Comparison of ENCODE assay signal across 8 cellular contexts in the genomic region with DNA sequence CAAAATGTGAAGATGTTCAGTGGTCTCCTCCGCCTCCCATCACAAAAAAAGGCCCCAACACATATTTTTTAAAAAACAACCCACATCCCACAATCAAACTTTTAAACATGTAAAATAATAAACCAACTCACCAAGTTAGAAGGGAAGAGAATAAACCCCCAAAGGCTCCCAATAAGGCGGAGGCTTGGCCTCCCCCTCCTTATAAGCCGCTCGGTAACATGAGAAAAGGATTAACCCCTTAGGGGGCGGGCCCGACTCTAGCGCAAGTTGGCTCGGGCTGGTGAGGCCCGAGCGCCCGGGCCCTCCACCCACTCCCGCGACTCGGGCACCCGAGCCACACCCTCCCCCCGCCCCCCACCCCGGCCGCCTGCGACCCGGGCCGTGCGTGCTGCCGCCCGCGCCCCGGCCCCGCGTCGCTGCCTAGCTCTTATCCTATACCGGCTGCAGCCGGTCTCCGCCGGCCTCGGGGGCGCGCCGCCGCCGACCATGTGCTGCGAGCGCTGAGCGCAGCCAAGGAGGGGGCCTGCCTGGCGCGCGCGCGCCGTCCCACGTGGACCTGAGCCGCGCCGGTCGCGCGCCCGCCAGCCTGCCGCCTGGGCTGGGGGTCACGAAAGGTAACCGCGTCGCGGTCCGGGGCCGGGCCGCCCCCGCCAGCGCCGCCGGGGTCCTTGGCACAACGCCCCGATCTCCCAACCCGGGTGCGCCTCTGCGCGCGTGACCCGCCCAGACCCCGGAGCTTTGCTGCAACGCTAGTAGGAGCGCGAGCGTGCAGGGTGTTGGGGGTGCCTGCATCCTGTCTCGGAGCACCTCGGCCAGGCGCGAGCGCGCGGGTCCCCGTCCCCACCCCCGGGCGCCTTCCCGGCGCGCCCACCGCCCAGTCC. TPM values are rescaled to one million over a fixed set of nuclear protein-coding genes. Genes with fewer than 3 reads are reported as not detected.
A peak's percentile ranks its signal among the peaks of the same experiment; 100 is the strongest.
DNase-seq lines count a peak whose midpoint lies in the region; ATAC-seq and TF ChIP-seq lines count a peak whose summit lies in the region.

A gene (plus strand): TSS at position 541 of the 881 bp plus-strand sequence. CDS start 15,999 bp downstream, outside the sequence.
A gene with protein sequence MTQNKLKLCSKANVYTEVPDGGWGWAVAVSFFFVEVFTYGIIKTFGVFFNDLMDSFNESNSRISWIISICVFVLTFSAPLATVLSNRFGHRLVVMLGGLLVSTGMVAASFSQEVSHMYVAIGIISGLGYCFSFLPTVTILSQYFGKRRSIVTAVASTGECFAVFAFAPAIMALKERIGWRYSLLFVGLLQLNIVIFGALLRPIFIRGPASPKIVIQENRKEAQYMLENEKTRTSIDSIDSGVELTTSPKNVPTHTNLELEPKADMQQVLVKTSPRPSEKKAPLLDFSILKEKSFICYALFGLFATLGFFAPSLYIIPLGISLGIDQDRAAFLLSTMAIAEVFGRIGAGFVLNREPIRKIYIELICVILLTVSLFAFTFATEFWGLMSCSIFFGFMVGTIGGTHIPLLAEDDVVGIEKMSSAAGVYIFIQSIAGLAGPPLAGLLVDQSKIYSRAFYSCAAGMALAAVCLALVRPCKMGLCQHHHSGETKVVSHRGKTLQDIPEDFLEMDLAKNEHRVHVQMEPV (minus strand): TSS at position 173 of the 881 bp plus-strand sequence. CDS start 12,807 bp downstream, outside the sequence.

- DNase-seq in BE2C (peak; percentile 92), GM19240 (ENCODE audit: insufficient read length, low spot score) (peak; percentile 63), NCI-H774 (lab: John Stamatoyannopoulos, UW) (peak; percentile 16), epidermal melanocyte (ENCODE audit: insufficient read length, low spot score) (peak; percentile 60)
- DNase-seq in activated CD8-positive, alpha-beta memory T cell treated with anti-CD3 and anti-CD28 coated beads, Interleukin-2, amount 50 U/mL, for 4 hours: peak; percentile 83
- peak; percentile 85 for DNase-seq in stimulated activated CD8-positive, alpha-beta memory T cell treated with anti-CD3 and anti-CD28 coated beads, Interleukin-4, amount 100 ng/mL, for 48 hours

- no peaks in the 10 kb centered on the region for H3K9me3 ChIP-seq in BE2C
- H3K9me3 ChIP-seq in mucosa of rectum (ENCODE audit: control insufficient read depth in 2 of 2, low read length in 2 of 2): no peaks in the 10 kb centered on the region

- H3K4me1 ChIP-seq in BE2C (peaks cover 6% of the 10 kb centered on the region), mucosa of rectum (ENCODE audit: control insufficient read depth in 2 of 2, insufficient read depth in 2 of 2, low read length in 2 of 2) (peaks cover 7 to 9% of the 10 kb centered on the region in 2 donors)

- H3K36me3 ChIP-seq in BE2C (no peaks in the 10 kb centered on the region), mucosa of rectum (ENCODE audit: control insufficient read depth in 2 of 2, insufficient read depth in 2 of 2, low read length in 2 of 2) (no peaks in the 10 kb centered on the region)

- H3K27ac ChIP-seq in mucosa of rectum (ENCODE audit: low read depth in 2 of 2, low read length in 2 of 2): peak within 1 kb of the TSS; percentile 75 to 85

- TF ChIP-seq CTCF in BE2C (IDR thresholded peaks at IDR 0.05; ENCODE audit: low read depth, low read length): no peak

- ATAC-seq in HG03439 (IDR thresholded peaks at IDR 0.05; ENCODE audit: unreplicated experiment): peak; percentile 48

- H3K27me3 ChIP-seq in BE2C (no peaks in the 10 kb centered on the region), mucosa of rectum (ENCODE audit: control insufficient read depth in 2 of 2, insufficient read depth in 2 of 2, low read length in 2 of 2) (peaks cover 14 to 26% of the 10 kb centered on the region in 2 donors)

- H3K9ac ChIP-seq in mucosa of rectum (ENCODE audit: low read depth in 1 of 2, low read length in 2 of 2): peak within 1 kb of the TSS; percentile 52 to 55

- H3K4me3 ChIP-seq in BE2C (ENCODE audit: low read depth, low read length) (peak within 1 kb of the TSS; percentile 86), mucosa of rectum (ENCODE audit: low read length in 2 of 2) (peak within 1 kb of the TSS; percentile 64 to 68)

RNA-seq across cellular contexts. Expression of the first gene that starts in this region (rescaled TPM):
- 2.5 TPM for polyA plus RNA-seq in BE2C (2012; ENCODE audit: insufficient read depth, insufficient read length, low read depth)

RNA-seq across cellular contexts. Expression of the second gene that starts in this region (rescaled TPM):
- polyA plus RNA-seq in BE2C (2012; ENCODE audit: insufficient read depth, insufficient read length, low read depth): 0.86 TPM

Comparison
In these comparisons a context has a peak if more than half of its experiments do, and no peak if none do; other contexts are left out.
1. Peak in every context shown above with its lines: DNase-seq, ATAC-seq, H3K4me3 ChIP-seq and H3K27ac ChIP-seq.
2. DNase-seq: peak in every context shown above with its lines; median percentile 92 in BE2C; 85 in stimulated activated CD8-positive, alpha-beta memory T cell treated with anti-CD3 and anti-CD28 coated beads, Interleukin-4, amount 100 ng/mL, for 48 hours; 83 in activated CD8-positive, alpha-beta memory T cell treated with anti-CD3 and anti-CD28 coated beads, Interleukin-2, amount 50 U/mL, for 4 hours; 63 in GM19240; 60 in epidermal melanocyte; 16 in NCI-H774.